Comparison of ENCODE assay signal across 13 cellular contexts in the genomic region with DNA sequence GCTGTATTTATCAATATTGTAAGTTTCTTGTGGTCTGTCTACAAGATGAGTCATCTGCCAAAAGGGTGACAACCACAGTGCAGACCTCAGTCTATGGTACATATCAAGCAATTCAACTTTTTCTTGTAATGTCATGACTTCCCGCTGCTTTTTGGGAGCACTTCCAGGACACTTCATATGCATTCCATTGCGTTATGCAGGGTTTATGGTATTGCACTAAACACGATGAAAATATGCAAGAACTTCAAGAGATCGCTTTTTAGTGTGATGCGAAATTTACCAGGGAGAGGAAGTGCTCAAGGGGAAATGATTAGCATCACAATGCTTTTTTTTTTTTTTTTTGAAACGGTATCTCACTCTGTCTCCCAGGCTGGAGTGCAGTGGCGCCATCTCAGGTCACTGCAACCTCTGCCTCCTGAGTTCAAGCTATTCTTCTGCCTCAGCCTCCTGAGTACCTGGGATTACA.
DNase-seq lines count a peak whose midpoint lies in the region; TF ChIP-seq lines count a peak whose summit lies in the region.
"Had no signal": no experiment of that assay in that cellular context is flagged by ENCODE, and none has a peak within 500 bp of the region (broad histone marks: within the 10 kb centered on the region; RNA-seq: fewer than 3 reads in every experiment).

No MANE protein-coding gene starts in this region.

- DNase-seq in GM04504 (ENCODE audit: low read depth) = peak; percentile 52
- no peak for DNase-seq in LNCaP clone FGC (ENCODE audit: low read depth)
- DNase-seq in SJSA1 (ENCODE audit: low read depth in 1 of 2, low spot score in 2 of 2) = peak; percentile 47 to 53
- peak; percentile 5 for DNase-seq in iPS DF 19.7 (ENCODE audit: low read depth, low spot score)
- no peak for DNase-seq in cardiac septum (ENCODE audit: low spot score)
- DNase-seq in posterior vena cava (ENCODE audit: low spot score) = no peak
- DNase-seq in stimulated activated CD4-positive, alpha-beta T cell treated with anti-CD3 and anti-CD28 coated beads, Interleukin-12 subunit alpha, Interleukin-12 subunit beta, amount 100 ng/mL, for 4 hours = no peak
- DNase-seq in SKM-1 treated with dmso at 0.1 percent for 144 hours (lab: John Stamatoyannopoulos, UW; ENCODE audit: unreplicated experiment) = no peak
- DNase-seq: activated naive CD8-positive, alpha-beta T cell treated with anti-CD3 and anti-CD28 coated beads for 36 hours; CD4-positive, CD25-positive, alpha-beta regulatory T cell; gastrocnemius medialis; naive B cell; NCI-H2029 had no signal

- no peak overlapping the region for H3K4me3 ChIP-seq in LNCaP clone FGC (ENCODE audit: low read depth, low read length)
- H3K4me3 ChIP-seq in SJSA1 = no peak overlapping the region
- H3K4me3 ChIP-seq: gastrocnemius medialis had no signal

- H3K4me1 ChIP-seq in SJSA1 (replicated peaks) = peaks cover 12% of the 10 kb centered on the region
- H3K4me1 ChIP-seq: gastrocnemius medialis had no signal

- no peaks in the 10 kb centered on the region for H3K36me3 ChIP-seq in SJSA1
- H3K36me3 ChIP-seq: gastrocnemius medialis had no signal

- intact Hi-C loops in cardiac septum (cut with DNase I) (no loop called here), posterior vena cava (cut with DNase I) (no loop called here)

- H3K9me3 ChIP-seq in SJSA1 (replicated peaks) = peaks cover 3% of the 10 kb centered on the region
- H3K9me3 ChIP-seq: gastrocnemius medialis had no signal

- 0 out of 2 replicates have a peak, but pooled peaks have one; percentile 4 for TF ChIP-seq CTCF in LNCaP clone FGC (IDR thresholded peaks at IDR 0.05; ENCODE audit: control insufficient read depth, extremely low read depth, insufficient read depth)

- no peak overlapping the region for H3K27ac ChIP-seq in SJSA1
- H3K27ac ChIP-seq: gastrocnemius medialis had no signal

- H3K27me3 ChIP-seq in SJSA1 (replicated peaks) = no peaks in the 10 kb centered on the region
- H3K27me3 ChIP-seq: gastrocnemius medialis had no signal

Comparison
In these comparisons a context has a peak if more than half of its experiments do, and no peak if none do; other contexts are left out.
1. DNase-seq: peak in GM04504 (single experiment), SJSA1 (2 of 2) and iPS DF 19.7 (single experiment); none in LNCaP clone FGC (single experiment), cardiac septum (single experiment), posterior vena cava (single experiment), stimulated activated CD4-positive, alpha-beta T cell treated with anti-CD3 and anti-CD28 coated beads, Interleukin-12 subunit alpha, Interleukin-12 subunit beta, amount 100 ng/mL, for 4 hours (single experiment) and SKM-1 treated with dmso at 0.1 percent for 144 hours (single experiment).